In the genomic region with DNA sequence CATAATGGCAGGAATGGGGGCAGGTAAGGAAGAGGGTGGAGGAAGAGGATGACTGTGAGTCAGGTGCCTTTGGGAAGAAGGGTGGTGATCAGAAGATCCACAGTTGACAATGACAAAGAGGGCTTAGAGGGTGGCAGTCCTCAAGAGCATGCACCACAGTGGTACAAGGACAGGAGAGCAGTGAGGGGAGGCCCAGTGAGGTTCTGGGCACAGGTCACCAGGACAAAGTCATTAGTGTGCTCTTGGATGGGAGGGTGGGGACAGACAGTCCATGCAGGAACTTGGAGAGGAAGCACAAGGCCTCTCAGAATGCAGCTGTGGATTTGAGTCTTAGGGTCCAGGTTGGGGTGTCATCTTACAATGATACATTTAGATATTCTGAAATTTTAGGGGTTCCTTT, we compare ENCODE assay signal across 1 cellular context.
TF ChIP-seq lines count a peak whose summit lies in the region.

No MANE protein-coding gene starts in this region.

TF ChIP-seq in GM23338, 12 proteins besides CTCF, POLR2A, EP300 and RAD21 (continued from another document):
- TF ChIP-seq EZH2 (IDR thresholded peaks at IDR 0.05; ENCODE audit: low read depth, unreplicated experiment) (no peak), STAT1 (IDR thresholded peaks at IDR 0.05; ENCODE audit: unreplicated experiment) (no peak)
